In genomic region chr16:70665113-70665694, GRCh38 we compare ENCODE assay signal across 1 cellular context.
TF ChIP-seq lines count a peak whose summit lies in the region.

No MANE protein-coding gene starts in this region.

TF ChIP-seq in HepG2, 621 proteins besides CTCF, POLR2A, EP300 and RAD21:
- TF ChIP-seq ZNF687 (CRISPR knock-in tag; IDR thresholded peaks at IDR 0.05) (peak; percentile 8), HNRNPL (IDR thresholded peaks at IDR 0.05; ENCODE audit: low read depth, low read length) (0 out of 2 replicates have a peak, but pooled peaks have one; percentile 21), ATF4 (CRISPR knock-in tag; IDR thresholded peaks at IDR 0.05) (no peak), POLR2AphosphoS5 (IDR thresholded peaks at IDR 0.05; ENCODE audit: low read depth, low read length) (0 out of 2 replicates have a peak, but pooled peaks have one; percentile 35), RBM39 (IDR thresholded peaks at IDR 0.05; ENCODE audit: low read depth, low read length, poor library complexity, severe bottlenecking) (peak; percentile 39), IRF1 (CRISPR knock-in tag; IDR thresholded peaks at IDR 0.05; ENCODE audit: low read depth) (no peak), AGO2 (optimal IDR thresholded peaks at IDR 0.05; ENCODE audit: low read depth, low read length) (peak; percentile 57), RBM22 (optimal IDR thresholded peaks at IDR 0.05; ENCODE audit: low read length) (peak; percentile 55)
